In genomic region chr15:76932090-76932966, GRCh38 we compare ENCODE assay signal across 8 cellular contexts. TPM values are rescaled to one million over a fixed set of nuclear protein-coding genes. Genes with fewer than 3 reads are reported as not detected.
A peak's percentile ranks its signal among the peaks of the same experiment; 100 is the strongest.
DNase-seq lines count a peak whose midpoint lies in the region; ATAC-seq and TF ChIP-seq lines count a peak whose summit lies in the region.

No MANE protein-coding gene starts in this region.

- peaks cover 18 to 33% (median 28%) of the 10 kb centered on the region in 4 donors for H3K4me1 Mint-ChIP-seq in CD4-positive, alpha-beta memory T cell
- H3K4me1 Mint-ChIP-seq in activated B cell treated with CpG ODN at 0.5 μM for 24 hours = peaks cover 47% of the 10 kb centered on the region

- H3K36me3 Mint-ChIP-seq in CD4-positive, alpha-beta memory T cell = peaks cover 15 to 19% of the 10 kb centered on the region in 2 donors
- H3K36me3 Mint-ChIP-seq in activated B cell treated with CpG ODN at 0.5 μM for 24 hours (ENCODE audit: low read depth) = peaks cover 24% of the 10 kb centered on the region

- peak overlapping the region; percentile 89 for H3K9ac ChIP-seq in skeletal muscle satellite cell (ENCODE audit: low read depth, low read length)

- H3K4me2 ChIP-seq in skeletal muscle satellite cell (ENCODE audit: low read length) = peak overlapping the region; percentile 91

- no peaks in the 10 kb centered on the region for H3K36me3 ChIP-seq in CD4-positive, alpha-beta memory T cell (ENCODE audit: insufficient read depth, low read length)
- peaks cover 13% of the 10 kb centered on the region for H3K36me3 ChIP-seq in skeletal muscle satellite cell (ENCODE audit: insufficient read depth, low read length)

- H3K27me3 ChIP-seq in CD4-positive, alpha-beta memory T cell (ENCODE audit: insufficient read depth, low read length) = no peaks in the 10 kb centered on the region
- no peaks in the 10 kb centered on the region for H3K27me3 ChIP-seq in skeletal muscle satellite cell (ENCODE audit: control insufficient read depth, insufficient read depth, low read length)

- intact Hi-C loops in CD4-positive, alpha-beta memory T cell (cut with micrococcal nuclease) = loop anchor here (5.0 kb wide), 1 partner anchor 90 kb away; no protein-coding TSS in a partner anchor
- intact Hi-C loops in activated B cell treated with CpG ODN at 0.5 μM for 24 hours (cut with micrococcal nuclease) = loop anchor here (5.0 to 10.0 kb wide), 2 partner anchors 140 to 618 kb away; partner anchors contain the start of genes ETFA and TSPAN3

- TF ChIP-seq CTCF in HFF-Myc (IDR thresholded peaks at IDR 0.05; ENCODE audit: low read depth, low read length, missing control alignments) (no peak), activated B cell treated with CpG ODN at 0.5 μM for 24 hours (IDR thresholded peaks at IDR 0.05) (no peak)

- no peaks in the 10 kb centered on the region for H3K27me3 Mint-ChIP-seq in CD4-positive, alpha-beta memory T cell
- no peaks in the 10 kb centered on the region for H3K27me3 Mint-ChIP-seq in activated B cell treated with CpG ODN at 0.5 μM for 24 hours

- peak overlapping the region; percentile 83 to 92 (median 90) for H3K4me3 Mint-ChIP-seq in CD4-positive, alpha-beta memory T cell
- peak overlapping the region; percentile 90 for H3K4me3 Mint-ChIP-seq in activated B cell treated with CpG ODN at 0.5 μM for 24 hours

- peak overlapping the region; percentile 70 to 95 (median 91) for H3K27ac Mint-ChIP-seq in CD4-positive, alpha-beta memory T cell
- H3K27ac Mint-ChIP-seq in activated B cell treated with CpG ODN at 0.5 μM for 24 hours = peak overlapping the region; percentile 76

- H3K4me1 ChIP-seq in CD4-positive, alpha-beta memory T cell (ENCODE audit: insufficient read depth, low read length) = peaks cover 26% of the 10 kb centered on the region
- H3K4me1 ChIP-seq in skeletal muscle satellite cell (ENCODE audit: control insufficient read depth, insufficient read depth, low read length) = peaks cover 11% of the 10 kb centered on the region

- no peaks in the 10 kb centered on the region for H3K9me3 Mint-ChIP-seq in CD4-positive, alpha-beta memory T cell
- no peaks in the 10 kb centered on the region for H3K9me3 Mint-ChIP-seq in activated B cell treated with CpG ODN at 0.5 μM for 24 hours

- ATAC-seq in activated B cell treated with CpG ODN at 0.5 μM for 24 hours (ENCODE audit: low read depth) (no peak), HG03135 (IDR thresholded peaks at IDR 0.05; ENCODE audit: unreplicated experiment) (no peak)

- POLR2A ChIA-PET in CD4-positive, alpha-beta memory T cell (lab: Charles Lee; ENCODE audit: partially characterized antibody) = interaction anchor here (0.9 to 3.0 kb wide), 10 partner anchors 10 to 589 kb away, joined by 3 to 29 read pairs (median 8); partner anchors contain the start of genes HMG20A, PSTPIP1, SCAPER and TSPAN3
- POLR2A ChIA-PET in activated B cell treated with CpG ODN at 0.5 μM for 24 hours (lab: Charles Lee) = interaction anchor here (1.3 to 2.3 kb wide), 4 partner anchors 27 to 64 kb away, joined by 4 to 27 read pairs (median 10); partner anchors contain the start of genes PSTPIP1 and SCAPER

- CTCF ChIA-PET in CD4-positive, alpha-beta memory T cell (lab: Charles Lee; ENCODE audit: partially characterized antibody) = interaction anchor here (1.0 kb wide), 1 partner anchor 63 kb away, joined by 3 read pairs; the partner anchor contains the start of gene PSTPIP1
- CTCF ChIA-PET in activated B cell treated with CpG ODN at 0.5 μM for 24 hours (lab: Charles Lee) = interaction anchor here (1.4 to 1.6 kb wide), 2 partner anchors 63 to 99 kb away, joined by 4 to 5 read pairs; no protein-coding TSS in a partner anchor

- peak in 1 of 5 donors; percentile 11 for DNase-seq in CD4-positive, alpha-beta memory T cell
- DNase-seq in HFF-Myc (ENCODE audit: extremely low read depth, low read depth) = no peak
- no peak for DNase-seq in activated B cell treated with CpG ODN at 0.5 μM for 24 hours
- DNase-seq in glomerular visceral epithelial cell (ENCODE audit: extremely low spot score) = peak; percentile 3
- no peak for DNase-seq in DMS114 treated with DMSO at 0.1 percent for 48 hours (lab: John Stamatoyannopoulos, UW; ENCODE audit: unreplicated experiment)
- no peak for DNase-seq in inferior parietal cortex (ENCODE audit: extremely low spot score)

- peak overlapping the region; percentile 28 to 67 for H3K4me3 ChIP-seq in CD4-positive, alpha-beta memory T cell (ENCODE audit: low read length in 2 of 2)
- peak overlapping the region; percentile 79 for H3K4me3 ChIP-seq in HFF-Myc (replicated peaks; ENCODE audit: low read depth, low read length)
- H3K4me3 ChIP-seq in skeletal muscle satellite cell (ENCODE audit: low read length) = peak overlapping the region; percentile 91

- no peaks in the 10 kb centered on the region for H3K9me3 ChIP-seq in CD4-positive, alpha-beta memory T cell (ENCODE audit: control insufficient read depth in 1 of 2, low read length in 2 of 2)
- no peaks in the 10 kb centered on the region for H3K9me3 ChIP-seq in skeletal muscle satellite cell (replicated peaks; ENCODE audit: low read length)

- H3K27ac ChIP-seq in CD4-positive, alpha-beta memory T cell (ENCODE audit: low read depth, low read length) = peak overlapping the region; percentile 63

RNA-seq across cellular contexts. Expression of gene RCN2, which starts 0.8 kb away (rescaled TPM):
- total RNA-seq in CD4-positive, alpha-beta memory T cell = 10 to 100 TPM; 28.4 to 30.2 TPM
- polyA plus RNA-seq in CD4-positive, alpha-beta memory T cell = 10 to 100 TPM; 38.2 to 46.5 TPM
- total RNA-seq in activated B cell treated with CpG ODN at 0.5 μM for 24 hours = 23.8 and 25.0 TPM in 2 replicates
- total RNA-seq in skeletal muscle satellite cell (2012; rRNA removed) = 43.0 and 44.4 TPM in 2 replicates

RNA-seq across cellular contexts. Expression of gene SCAPER, which starts 27.2 kb away (rescaled TPM):
- total RNA-seq in CD4-positive, alpha-beta memory T cell = 10 to 100 TPM; 41.3 to 41.4 TPM
- 10 to 100 TPM in 1 of 2 donors, 1 to 10 TPM in 1; 7.2 to 27.3 TPM for polyA plus RNA-seq in CD4-positive, alpha-beta memory T cell
- 28.9 and 38.8 TPM in 2 replicates for total RNA-seq in activated B cell treated with CpG ODN at 0.5 μM for 24 hours
- total RNA-seq in skeletal muscle satellite cell (2012; rRNA removed) = 3.3 and 8.3 TPM in 2 replicates
